Comparison of ENCODE assay signal across 8 cellular contexts in the genomic region with DNA sequence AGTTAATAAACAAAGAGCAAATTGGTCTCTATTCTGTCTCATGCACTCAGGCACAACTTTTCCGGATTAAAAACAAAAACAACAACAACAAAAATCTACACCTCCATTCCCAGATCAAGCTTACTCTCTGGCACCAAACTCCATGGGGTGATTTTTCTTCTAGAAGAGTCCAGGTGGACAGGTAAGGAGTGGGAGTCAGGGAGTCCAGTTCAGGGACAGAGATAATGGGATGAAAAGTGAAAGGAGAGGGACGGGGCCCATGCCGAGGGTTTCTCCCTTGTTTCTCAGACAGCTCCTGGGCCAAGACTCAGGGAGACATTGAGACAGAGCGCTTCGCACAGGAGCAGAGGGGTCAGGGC. TPM values are rescaled to one million over a fixed set of nuclear protein-coding genes. Genes with fewer than 3 reads are reported as not detected.
A peak's percentile ranks its signal among the peaks of the same experiment; 100 is the strongest.
DNase-seq lines count a peak whose midpoint lies in the region; ATAC-seq and TF ChIP-seq lines count a peak whose summit lies in the region.

No MANE protein-coding gene starts in this region.

- TF ChIP-seq POLR2A in heart left ventricle (IDR thresholded peaks at IDR 0.05) = no peak

- H3K4me2 ChIP-seq in skeletal muscle satellite cell (ENCODE audit: low read length) = peak overlapping the region; percentile 93

- H3K27me3 ChIP-seq in heart left ventricle (no peaks in the 10 kb centered on the region), skeletal muscle satellite cell (ENCODE audit: control insufficient read depth, insufficient read depth, low read length) (no peaks in the 10 kb centered on the region)

- intact Hi-C loops in heart left ventricle (cut with DNase I) = loop anchor here in 7 of 10 donors (1.0 to 5.0 kb wide), 6 partner anchors 23 to 55 kb away; no protein-coding TSS in a partner anchor

- 0 to 9% (median 4%) methylated on average over 5 of the region's 5 CpGs for WGBS in heart left ventricle, 4 donors

- H3K36me3 ChIP-seq in heart left ventricle (peaks cover 0 to 31% (median 4%) of the 10 kb centered on the region in 9 donors), skeletal muscle satellite cell (ENCODE audit: insufficient read depth, low read length) (peaks cover 12% of the 10 kb centered on the region)

- H3K9me3 ChIP-seq in heart left ventricle = no peaks in the 10 kb centered on the region
- no peaks in the 10 kb centered on the region for H3K9me3 ChIP-seq in skeletal muscle satellite cell (replicated peaks; ENCODE audit: low read length)

- H3K4me3 ChIP-seq in WI38 (ENCODE audit: low read depth, low read length) = peak overlapping the region; percentile 67
- peak overlapping the region; percentile 21 to 92 (median 69) for H3K4me3 ChIP-seq in heart left ventricle
- peak overlapping the region; percentile 79 for H3K4me3 ChIP-seq in skeletal muscle satellite cell (ENCODE audit: low read length)

- ATAC-seq in GM21423 (IDR thresholded peaks at IDR 0.05; ENCODE audit: unreplicated experiment) (peak; percentile 9), heart left ventricle (peak in 3 of 4 donors; percentile 32 to 48 (median 33)), GM21360 (IDR thresholded peaks at IDR 0.05; ENCODE audit: unreplicated experiment) (no peak), HG03039 (IDR thresholded peaks at IDR 0.05; ENCODE audit: unreplicated experiment) (no peak)

- H3K4me1 ChIP-seq in heart left ventricle (peaks cover 0 to 35% (median 0%) of the 10 kb centered on the region in 12 donors), skeletal muscle satellite cell (ENCODE audit: control insufficient read depth, insufficient read depth, low read length) (no peaks in the 10 kb centered on the region)

- peak overlapping the region; percentile 93 for H3K9ac ChIP-seq in skeletal muscle satellite cell (ENCODE audit: low read depth, low read length)

- TF ChIP-seq CTCF in WI38 (IDR thresholded peaks at IDR 0.05; ENCODE audit: low read depth, low read length) (no peak), heart left ventricle (IDR thresholded peaks at IDR 0.05) (no peak)

- DNase-seq in heart left ventricle (no peak), hepatic stellate cell (ENCODE audit: low spot score) (no peak), NCI-H2196 treated with DMSO at 0.1 percent for 48 hours (lab: John Stamatoyannopoulos, UW; ENCODE audit: unreplicated experiment) (no peak)

- H3K27ac ChIP-seq in heart left ventricle = peak overlapping the region; percentile 74 to 98 (median 90)

RNA-seq across cellular contexts. Expression of a gene that starts 0.4 kb away (rescaled TPM):
- 1,000 to 10,000 TPM in 1 of 9 donors, 100 to 1,000 TPM in 8; 263 to 1,427 (median 361) TPM for total RNA-seq in heart left ventricle
- 1,000 to 10,000 TPM in 1 of 2 donors, 100 to 1,000 TPM in 1; 299 to 1,581 TPM for polyA plus RNA-seq in heart left ventricle
- total RNA-seq in skeletal muscle satellite cell (2012; rRNA removed) = 107 and 183 TPM in 2 replicates

Comparison
In these comparisons a context has a peak if more than half of its experiments do, and no peak if none do; other contexts are left out.
1. ATAC-seq: peak in GM21423 (single experiment) and heart left ventricle (3 of 4); none in GM21360 (single experiment) and HG03039 (single experiment).
2. Peak in every context shown above with its lines, with median percentiles within 50 percentile points of each other: H3K4me3 ChIP-seq.